ENCODE assay signal across 27 cellular contexts in genomic region chr2:3960106-3960505, GRCh38.
"Had no signal": no experiment of that assay in that cellular context is flagged by ENCODE, and none has a peak within 500 bp of the region (broad histone marks: within the 10 kb centered on the region; RNA-seq: fewer than 3 reads in every experiment).

No MANE protein-coding gene starts in this region.

- H3K27ac ChIP-seq: ovary, prostate gland, skin epidermis, suprapubic skin, uterus had no signal

- H3K36me3 ChIP-seq: ovary, prostate gland, suprapubic skin, tibial nerve, uterus had no signal

- H3K4me3 ChIP-seq: ovary, prostate gland, skin epidermis, suprapubic skin, tibial nerve, uterus had no signal

- H3K9me3 Mint-ChIP-seq: activated naive CD4-positive, alpha-beta T cell treated with anti-CD3 and anti-CD28 coated beads for 36 hours; activated naive CD8-positive, alpha-beta T cell treated with anti-CD3 and anti-CD28 coated beads, Interleukin-2, amount 10 ng/mL, durations not matched to agents 7 days and 5 days; activated T-cell treated with anti-CD3 and anti-CD28 coated beads, Interleukin-2, amount 50 U/mL, for 4 hours; activated T-helper 2 cell treated with anti-CD3 and anti-CD28 coated beads, Interferon-gamma antibody, Interleukin-2, Interleukin-4, amounts not matched to agents 10 μg/mL and 5 μg/mL and 100 μg/mL, durations not matched to agents 14 hours and 24 hours and 36 hours; stimulated activated effector memory CD8-positive, alpha-beta T cell treated with anti-CD3 and anti-CD28 coated beads, Interleukin-12 subunit alpha, Interleukin-12 subunit beta, amount 100 ng/mL, for 72 hours; stimulated activated naive CD8-positive, alpha-beta T cell treated with anti-CD3 and anti-CD28 coated beads, Interleukin-15, amount 100 ng/mL, for 72 hours had no signal

- FAIRE-seq: frontal cortex had no signal

- H3K36me3 Mint-ChIP-seq: activated naive CD8-positive, alpha-beta T cell treated with anti-CD3 and anti-CD28 coated beads, Interleukin-2, amount 10 ng/mL, durations not matched to agents 7 days and 5 days; naive thymus-derived CD4-positive, alpha-beta T cell; stimulated activated effector memory CD8-positive, alpha-beta T cell treated with anti-CD3 and anti-CD28 coated beads, Interleukin-12 subunit alpha, Interleukin-12 subunit beta, amount 100 ng/mL, for 72 hours had no signal

- H3K27me3 ChIP-seq: ovary, tibial nerve, uterus had no signal

- H3K4me3 Mint-ChIP-seq: activated naive CD4-positive, alpha-beta T cell treated with anti-CD3 and anti-CD28 coated beads for 36 hours; activated naive CD8-positive, alpha-beta T cell treated with anti-CD3 and anti-CD28 coated beads, Interleukin-2, amount 10 ng/mL, durations not matched to agents 7 days and 5 days; activated T-cell treated with anti-CD3 and anti-CD28 coated beads, Interleukin-2, amount 50 U/mL, for 4 hours; naive thymus-derived CD4-positive, alpha-beta T cell; stimulated activated effector memory CD8-positive, alpha-beta T cell treated with anti-CD3 and anti-CD28 coated beads, Interleukin-12 subunit alpha, Interleukin-12 subunit beta, amount 100 ng/mL, for 72 hours; stimulated activated naive CD8-positive, alpha-beta T cell treated with anti-CD3 and anti-CD28 coated beads, Interleukin-15, amount 100 ng/mL, for 72 hours; T-helper 17 cell had no signal

- H3K4me1 ChIP-seq: prostate gland, suprapubic skin, tibial nerve, uterus had no signal

- H3K27ac Mint-ChIP-seq: activated naive CD4-positive, alpha-beta T cell treated with anti-CD3 and anti-CD28 coated beads for 36 hours; activated naive CD8-positive, alpha-beta T cell treated with anti-CD3 and anti-CD28 coated beads, Interleukin-2, amount 10 ng/mL, durations not matched to agents 7 days and 5 days; activated T-helper 2 cell treated with anti-CD3 and anti-CD28 coated beads, Interferon-gamma antibody, Interleukin-2, Interleukin-4, amounts not matched to agents 10 μg/mL and 5 μg/mL and 100 μg/mL, durations not matched to agents 14 hours and 24 hours and 36 hours; naive thymus-derived CD4-positive, alpha-beta T cell; stimulated activated effector memory CD8-positive, alpha-beta T cell treated with anti-CD3 and anti-CD28 coated beads, Interleukin-12 subunit alpha, Interleukin-12 subunit beta, amount 100 ng/mL, for 72 hours; stimulated activated naive CD8-positive, alpha-beta T cell treated with anti-CD3 and anti-CD28 coated beads, Interleukin-15, amount 100 ng/mL, for 72 hours; T-helper 17 cell had no signal

- H3K4me1 Mint-ChIP-seq: activated naive CD8-positive, alpha-beta T cell treated with anti-CD3 and anti-CD28 coated beads, Interleukin-2, amount 10 ng/mL, durations not matched to agents 7 days and 5 days; stimulated activated effector memory CD8-positive, alpha-beta T cell treated with anti-CD3 and anti-CD28 coated beads, Interleukin-12 subunit alpha, Interleukin-12 subunit beta, amount 100 ng/mL, for 72 hours; stimulated activated naive CD8-positive, alpha-beta T cell treated with anti-CD3 and anti-CD28 coated beads, Interleukin-15, amount 100 ng/mL, for 72 hours; T-helper 17 cell had no signal

- ATAC-seq: activated T-cell treated with anti-CD3 and anti-CD28 coated beads, Interleukin-2, amount 50 U/mL, for 4 hours; left colon; naive thymus-derived CD4-positive, alpha-beta T cell; right cardiac atrium; stimulated activated effector memory CD8-positive, alpha-beta T cell treated with anti-CD3 and anti-CD28 coated beads, Interleukin-12 subunit alpha, Interleukin-12 subunit beta, amount 100 ng/mL, for 72 hours; stimulated activated naive CD8-positive, alpha-beta T cell treated with anti-CD3 and anti-CD28 coated beads, Interleukin-15, amount 100 ng/mL, for 72 hours; T-helper 17 cell had no signal

- H3K27me3 Mint-ChIP-seq: activated naive CD8-positive, alpha-beta T cell treated with anti-CD3 and anti-CD28 coated beads, Interleukin-2, amount 10 ng/mL, durations not matched to agents 7 days and 5 days; stimulated activated naive CD8-positive, alpha-beta T cell treated with anti-CD3 and anti-CD28 coated beads, Interleukin-15, amount 100 ng/mL, for 72 hours; T-helper 17 cell had no signal

- DNase-seq: activated CD4-positive, alpha-beta T cell treated with anti-CD3 and anti-CD28 coated beads for 4 hours; activated CD4-positive, alpha-beta T cell treated with anti-CD3 and anti-CD28 coated beads, Interleukin-2, amount 50 U/mL, for 48 hours; activated CD4-positive, CD25-positive, alpha-beta regulatory T cell; activated CD8-positive, alpha-beta memory T cell treated with anti-CD3 and anti-CD28 coated beads, Interleukin-2, amount 50 U/mL, for 48 hours; activated naive CD4-positive, alpha-beta T cell treated with anti-CD3 and anti-CD28 coated beads for 36 hours; activated naive CD8-positive, alpha-beta T cell treated with anti-CD3 and anti-CD28 coated beads, Interleukin-2, amount 10 ng/mL, durations not matched to agents 7 days and 5 days; activated T-cell treated with anti-CD3 and anti-CD28 coated beads, Interleukin-2, amount 50 U/mL, for 4 hours; amniotic stem cell; effector memory CD4-positive, alpha-beta T cell; head of caudate nucleus; islet precursor cell; left colon; naive thymus-derived CD4-positive, alpha-beta T cell; ovary; right cardiac atrium; stimulated activated CD4-positive, alpha-beta T cell treated with anti-CD3 and anti-CD28 coated beads, Interleukin-1b, Interleukin-23, amount 100 ng/mL, for 48 hours; stimulated activated naive CD8-positive, alpha-beta T cell treated with anti-CD3 and anti-CD28 coated beads, Interleukin-15, amount 100 ng/mL, for 72 hours; SW 1271; T-helper 17 cell; uterus had no signal

- H3K9me3 ChIP-seq: ovary, prostate gland, suprapubic skin, tibial nerve, uterus had no signal
